8 cellular contexts compared by ENCODE assay signal in genomic region chr3:112111785-112112402, GRCh38. TPM values are rescaled to one million over a fixed set of nuclear protein-coding genes. Genes with fewer than 3 reads are reported as not detected.
DNase-seq lines count a peak whose midpoint lies in the region; ATAC-seq and TF ChIP-seq lines count a peak whose summit lies in the region.

No MANE protein-coding gene starts in this region.

- no peaks in the 10 kb centered on the region for H3K9me3 Mint-ChIP-seq in activated CD4-positive, alpha-beta T cell treated with anti-CD3 and anti-CD28 coated beads, Interleukin-2, amount 10 ng/mL, durations not matched to agents 7 days and 5 days
- no peaks in the 10 kb centered on the region for H3K9me3 Mint-ChIP-seq in endodermal cell

- POLR2A ChIA-PET in activated CD4-positive, alpha-beta T cell treated with anti-CD3 and anti-CD28 coated beads, Interleukin-2, amount 10 ng/mL, durations not matched to agents 7 days and 5 days (lab: Charles Lee): no interaction called here

- no peak for TF ChIP-seq POLR2A in stomach (IDR thresholded peaks at IDR 0.05)

- H3K27ac ChIP-seq in endodermal cell (ENCODE audit: low read depth, low read length) (no peak overlapping the region), stomach (no peak overlapping the region)

- CTCF ChIA-PET in activated CD4-positive, alpha-beta T cell treated with anti-CD3 and anti-CD28 coated beads, Interleukin-2, amount 10 ng/mL, durations not matched to agents 7 days and 5 days (lab: Charles Lee): interaction anchor here (0.6 to 1.6 kb wide), 25 partner anchors 9 to 501 kb away, joined by 3 to 11 read pairs (median 3); partner anchors contain the start of genes GCSAM and SLC9C1

- H3K4me1 Mint-ChIP-seq in activated CD4-positive, alpha-beta T cell treated with anti-CD3 and anti-CD28 coated beads, Interleukin-2, amount 10 ng/mL, durations not matched to agents 7 days and 5 days: peaks cover 14% of the 10 kb centered on the region
- H3K4me1 Mint-ChIP-seq in endodermal cell: peaks cover 3% of the 10 kb centered on the region

- DNase-seq in COLO829 (ENCODE audit: low spot score): peak; percentile 85
- DNase-seq in NCI-H526 treated with DMSO at 0.1 percent for 48 hours (lab: John Stamatoyannopoulos, UW): peak; percentile 39
- DNase-seq in activated CD4-positive, alpha-beta T cell treated with anti-CD3 and anti-CD28 coated beads, Interleukin-2, amount 10 ng/mL, durations not matched to agents 7 days and 5 days: peak; percentile 79
- DNase-seq in endodermal cell: peak; percentile 83
- DNase-seq in myocyte (ENCODE audit: low read depth): peak; percentile 71
- peak; percentile 59 for DNase-seq in stomach

- peaks cover 20% of the 10 kb centered on the region for H3K36me3 Mint-ChIP-seq in activated CD4-positive, alpha-beta T cell treated with anti-CD3 and anti-CD28 coated beads, Interleukin-2, amount 10 ng/mL, durations not matched to agents 7 days and 5 days (ENCODE audit: low read depth)
- no peaks in the 10 kb centered on the region for H3K36me3 Mint-ChIP-seq in endodermal cell (ENCODE audit: low read depth)

- no peak overlapping the region for H3K4me3 Mint-ChIP-seq in activated CD4-positive, alpha-beta T cell treated with anti-CD3 and anti-CD28 coated beads, Interleukin-2, amount 10 ng/mL, durations not matched to agents 7 days and 5 days
- H3K4me3 Mint-ChIP-seq in endodermal cell: no peak overlapping the region

- 41 to 42% methylated on average over 3 of the region's 3 CpGs for WGBS in endodermal cell (ENCODE audit: insufficient coverage in 1 of 2, insufficient read length in 1 of 2), 2 experiments
- WGBS in stomach, 5 donors: 12 to 27% (median 18%) methylated on average over 3 of the region's 3 CpGs

- no peaks in the 10 kb centered on the region for H3K27me3 Mint-ChIP-seq in activated CD4-positive, alpha-beta T cell treated with anti-CD3 and anti-CD28 coated beads, Interleukin-2, amount 10 ng/mL, durations not matched to agents 7 days and 5 days
- H3K27me3 Mint-ChIP-seq in endodermal cell (ENCODE audit: insufficient read depth): no peaks in the 10 kb centered on the region

- H3K4me3 ChIP-seq in endodermal cell (ENCODE audit: low read length) (no peak overlapping the region), stomach (no peak overlapping the region)

- no peak for TF ChIP-seq EP300 in stomach (IDR thresholded peaks at IDR 0.05)

- H3K9ac ChIP-seq in endodermal cell (ENCODE audit: extremely low read depth, low read length, poor library complexity, severe bottlenecking): no peak overlapping the region

- peaks cover 20% of the 10 kb centered on the region for H3K36me3 ChIP-seq in endodermal cell (ENCODE audit: control insufficient read depth, insufficient read depth, low read length)
- peaks cover 0 to 40% (median 22%) of the 10 kb centered on the region in 4 donors for H3K36me3 ChIP-seq in stomach

- H3K27ac Mint-ChIP-seq in activated CD4-positive, alpha-beta T cell treated with anti-CD3 and anti-CD28 coated beads, Interleukin-2, amount 10 ng/mL, durations not matched to agents 7 days and 5 days: peak overlapping the region; percentile 10
- no peak overlapping the region for H3K27ac Mint-ChIP-seq in endodermal cell

- H3K4me1 ChIP-seq in endodermal cell (ENCODE audit: control insufficient read depth, insufficient read depth, low read length) (peaks cover 3% of the 10 kb centered on the region), stomach (peaks cover 0 to 6% (median 4%) of the 10 kb centered on the region in 4 donors)

- H3K27me3 ChIP-seq in endodermal cell (ENCODE audit: control insufficient read depth, insufficient read depth, low read length, poor library complexity, severe bottlenecking) (no peaks in the 10 kb centered on the region), stomach (no peaks in the 10 kb centered on the region)

- ATAC-seq in GM19395 (IDR thresholded peaks at IDR 0.05; ENCODE audit: unreplicated experiment) (peak; percentile 63), HG03439 (IDR thresholded peaks at IDR 0.05; ENCODE audit: unreplicated experiment) (peak; percentile 42)

- intact Hi-C loops in stomach (cut with DNase I; ENCODE audit: low total_unique reads): no loop called here

- TF ChIP-seq CTCF in endodermal cell (conservative IDR thresholded peaks at IDR 0.05) (peak; percentile 94), stomach (IDR thresholded peaks at IDR 0.05) (peak in 5 of 7 experiments; percentile 15 to 65 (median 32))

- H3K9me3 ChIP-seq in endodermal cell (ENCODE audit: control insufficient read depth, low read length) (no peaks in the 10 kb centered on the region), stomach (no peaks in the 10 kb centered on the region)

RNA-seq across cellular contexts. Expression of gene GCSAM, which starts 21.2 kb away (rescaled TPM):
- 1 to 10 TPM; 9.3 to 9.9 TPM for total RNA-seq in activated CD4-positive, alpha-beta T cell treated with anti-CD3 and anti-CD28 coated beads, Interleukin-2, amount 10 ng/mL, durations not matched to agents 7 days and 5 days
- total RNA-seq in endodermal cell: not detected
- not detected for polyA plus RNA-seq in endodermal cell (2013, experiment 1 of 2)
- polyA plus RNA-seq in endodermal cell (2013, experiment 2 of 2): not detected
- total RNA-seq in myocyte: not detected in 2 replicates
- 0.37 TPM for polyA plus RNA-seq in myocyte (2012)
- total RNA-seq in stomach: 1 to 10 TPM in 1 of 5 donors, under 1 TPM in 1, not detected in 3; 0.73 to 2.3 TPM
- polyA plus RNA-seq in stomach: 1 to 10 TPM in 1 of 3 donors, not detected in 2; 2.3 TPM

RNA-seq across cellular contexts. Expression of gene C3orf52, which starts 25.7 kb away (rescaled TPM):
- total RNA-seq in activated CD4-positive, alpha-beta T cell treated with anti-CD3 and anti-CD28 coated beads, Interleukin-2, amount 10 ng/mL, durations not matched to agents 7 days and 5 days: 1 to 10 TPM; 9.2 to 9.5 TPM
- 1 to 10 TPM; 5.2 to 6.7 TPM for total RNA-seq in endodermal cell
- 9.5 TPM for polyA plus RNA-seq in endodermal cell (2013, experiment 1 of 2)
- 7.5 TPM for polyA plus RNA-seq in endodermal cell (2013, experiment 2 of 2)
- total RNA-seq in myocyte: 11.8 and 18.6 TPM in 2 replicates
- 2.5 TPM for polyA plus RNA-seq in myocyte (2012)
- total RNA-seq in stomach: 10 to 100 TPM in 4 of 5 donors, 1 to 10 TPM in 1; 9.9 to 66.9 (median 59.0) TPM
- 10 to 100 TPM in 2 of 3 donors, 1 to 10 TPM in 1; 4.2 to 16.0 (median 10.0) TPM for polyA plus RNA-seq in stomach
